ENCODE assay signal across 1 cellular context in the genomic region with DNA sequence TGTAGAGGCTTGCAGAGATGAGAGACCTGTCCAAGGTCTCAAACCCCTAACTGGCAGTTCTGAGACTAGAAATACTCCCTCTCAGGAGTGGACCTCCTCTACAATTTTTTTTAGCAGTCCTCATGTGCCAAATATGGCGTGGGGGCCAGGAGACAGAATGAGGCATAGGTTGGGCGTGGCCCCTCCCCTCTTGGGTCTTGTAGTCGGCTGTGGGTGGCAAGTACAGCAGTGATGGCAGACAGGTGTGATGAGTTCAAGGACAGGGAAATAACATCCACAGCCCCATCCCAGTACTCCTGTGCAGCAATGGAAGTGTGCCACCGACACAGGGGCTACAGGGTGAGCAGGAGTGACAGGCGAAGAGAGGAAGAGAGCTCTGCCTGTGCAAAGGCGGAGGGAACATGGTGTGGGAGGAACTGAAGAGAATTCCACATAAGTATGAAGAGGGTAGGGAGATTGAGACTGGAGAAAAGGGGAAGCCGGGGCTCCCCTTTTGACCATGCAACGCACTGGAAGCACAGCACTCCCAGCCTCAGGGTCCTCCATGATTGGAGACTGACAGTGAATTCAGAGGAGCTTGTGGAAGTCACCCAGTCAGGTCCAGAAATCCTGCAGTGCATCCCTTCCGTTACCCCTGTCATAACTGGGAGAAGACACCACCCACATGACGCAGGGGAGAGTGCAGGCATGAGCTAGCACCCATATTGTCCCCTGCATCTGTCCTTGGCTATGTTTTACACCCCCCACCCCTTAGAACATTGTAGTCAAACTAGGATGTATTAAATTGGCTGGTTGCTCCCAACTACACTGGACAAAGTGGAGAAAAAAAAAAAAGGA.
TF ChIP-seq lines count a peak whose summit lies in the region.

No MANE protein-coding gene starts in this region.

TF ChIP-seq in WTC11, 78 proteins besides CTCF, POLR2A, EP300 and RAD21 (continued from another document):
- no peak for TF ChIP-seq GABPB1 (CRISPR knock-in tag; IDR thresholded peaks at IDR 0.05)
- TF ChIP-seq SMAD3 (CRISPR knock-in tag; IDR thresholded peaks at IDR 0.05; ENCODE audit: borderline replicate concordance), result no peak
- TF ChIP-seq, protein P1, sequence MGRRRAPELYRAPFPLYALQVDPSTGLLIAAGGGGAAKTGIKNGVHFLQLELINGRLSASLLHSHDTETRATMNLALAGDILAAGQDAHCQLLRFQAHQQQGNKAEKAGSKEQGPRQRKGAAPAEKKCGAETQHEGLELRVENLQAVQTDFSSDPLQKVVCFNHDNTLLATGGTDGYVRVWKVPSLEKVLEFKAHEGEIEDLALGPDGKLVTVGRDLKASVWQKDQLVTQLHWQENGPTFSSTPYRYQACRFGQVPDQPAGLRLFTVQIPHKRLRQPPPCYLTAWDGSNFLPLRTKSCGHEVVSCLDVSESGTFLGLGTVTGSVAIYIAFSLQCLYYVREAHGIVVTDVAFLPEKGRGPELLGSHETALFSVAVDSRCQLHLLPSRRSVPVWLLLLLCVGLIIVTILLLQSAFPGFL (CRISPR knock-in tag; IDR thresholded peaks at IDR 0.05; ENCODE audit: borderline replicate concordance), result no peak
TF ChIP-seq in WTC11: peak in this region for 0.
